Comparison of ENCODE assay signal across 1 cellular context in genomic region chr12:127113945-127114344, GRCh38.
TF ChIP-seq lines count a peak whose summit lies in the region.

No MANE protein-coding gene starts in this region.

TF ChIP-seq in GM23338, 12 proteins besides CTCF, POLR2A, EP300 and RAD21 (continued from another document):
- TF ChIP-seq ETS1 (IDR thresholded peaks at IDR 0.05) (no peak), REST (IDR thresholded peaks at IDR 0.05; ENCODE audit: unreplicated experiment) (no peak), CREB1 (CRISPR knock-in tag; IDR thresholded peaks at IDR 0.05; ENCODE audit: low read depth) (no peak), EZH2phosphoT487 (IDR thresholded peaks at IDR 0.05; ENCODE audit: unreplicated experiment) (no peak), EZH2 (IDR thresholded peaks at IDR 0.05; ENCODE audit: low read depth, unreplicated experiment) (no peak), ZNF331 (CRISPR knock-in tag; IDR thresholded peaks at IDR 0.05; ENCODE audit: low read depth) (no peak), POLR2AphosphoS5 (IDR thresholded peaks at IDR 0.05; ENCODE audit: low read depth) (no peak), STAT1 (IDR thresholded peaks at IDR 0.05; ENCODE audit: unreplicated experiment) (no peak), ZNF114 (CRISPR knock-in tag; IDR thresholded peaks at IDR 0.05) (no peak), JUNB (IDR thresholded peaks at IDR 0.05; ENCODE audit: unreplicated experiment) (no peak), NANOG (IDR thresholded peaks at IDR 0.05; ENCODE audit: borderline replicate concordance) (no peak)
